18 cellular contexts compared by ENCODE assay signal in genomic region chr9:92614763-92615441, GRCh38. TPM values are rescaled to one million over a fixed set of nuclear protein-coding genes. Genes with fewer than 3 reads are reported as not detected.
A peak's percentile ranks its signal among the peaks of the same experiment; 100 is the strongest.
DNase-seq lines count a peak whose midpoint lies in the region; ATAC-seq and TF ChIP-seq lines count a peak whose summit lies in the region.
"Had no signal": no experiment of that assay in that cellular context is flagged by ENCODE, and none has a peak within 500 bp of the region (broad histone marks: within the 10 kb centered on the region; RNA-seq: fewer than 3 reads in every experiment).

No MANE protein-coding gene starts in this region.

- no peak overlapping the region for H3K9ac ChIP-seq in skeletal muscle tissue (ENCODE audit: low read depth in 1 of 3, low read length in 3 of 3)

- peak; percentile 55 for DNase-seq in AG08396 (ENCODE audit: low spot score)
- no peak for DNase-seq in RWPE1 (ENCODE audit: low spot score)
- DNase-seq in left lung, result peak in 1 of 2 donors; percentile 50
- DNase-seq in mucosa of gallbladder (ENCODE audit: low spot score), result no peak
- DNase-seq in stimulated activated CD4-positive, alpha-beta T cell treated with anti-CD3 and anti-CD28 coated beads, Interleukin-4, amount 100 ng/mL, for 24 hours, result no peak
- DNase-seq in HPDE6-E6E7 (ENCODE audit: extremely low spot score), result no peak
- DNase-seq: activated CD4-positive, alpha-beta T cell treated with anti-CD3 and anti-CD28 coated beads, Interleukin-2, amount 50 U/mL, for 48 hours; GDM1; natural killer cell; NCI-H2029 treated with DMSO at 0.1 percent for 48 hours; NCI-H524 treated with DMSO at 0.1 percent for 48 hours; Peyer's patch; stimulated activated CD4-positive, alpha-beta T cell treated with anti-CD3 and anti-CD28 coated beads, Interleukin-2, amount 100 ng/mL, for 48 hours; stimulated activated CD8-positive, alpha-beta memory T cell treated with anti-CD3 and anti-CD28 coated beads, Interleukin-4, amount 100 ng/mL, for 48 hours had no signal

- POLR2A ChIA-PET in RWPE1 (lab: Yijun Ruan, JAX; ENCODE audit: low non-redundant PET), result no interaction called here

- no peak for TF ChIP-seq CTCF in RWPE1 (conservative IDR thresholded peaks at IDR 0.05; ENCODE audit: low read depth)
- no peak for TF ChIP-seq CTCF in left lung (IDR thresholded peaks at IDR 0.05)

- peaks cover 0 to 95% of the 10 kb centered on the region in 2 donors for H3K36me3 ChIP-seq in left lung
- H3K36me3 ChIP-seq in skeletal muscle tissue (ENCODE audit: control insufficient read depth in 3 of 3, insufficient read depth in 3 of 3, low read length in 3 of 3), result peaks cover 37 to 41% (median 39%) of the 10 kb centered on the region in 3 donors

- no peak overlapping the region for H3K4me3 ChIP-seq in left lung
- H3K4me3 ChIP-seq in skeletal muscle tissue (ENCODE audit: low read length in 3 of 3), result no peak overlapping the region
- H3K4me3 ChIP-seq: Peyer's patch had no signal

- H3K27ac ChIP-seq in RWPE1 (peak overlapping the region; percentile 7; the same call in 1 of the 2 replicates), left lung (peak overlapping the region in 1 of 2 donors; percentile 86), skeletal muscle tissue (ENCODE audit: low read depth, low read length) (peak overlapping the region; percentile 72)

- intact Hi-C loops in left lung (cut with DNase I), result no loop called here

- CTCF ChIA-PET in RWPE1 (lab: Yijun Ruan, JAX), result interaction anchor here (0.6 kb wide), 1 partner anchor 290 kb away, joined by 3 read pairs; the partner anchor contains the start of gene NOL8

- H3K9me3 ChIP-seq in left lung (no peaks in the 10 kb centered on the region), skeletal muscle tissue (ENCODE audit: control insufficient read depth in 3 of 3, low read length in 3 of 3) (no peaks in the 10 kb centered on the region)
- H3K9me3 ChIP-seq: Peyer's patch had no signal

- H3K27me3 ChIP-seq in left lung (no peaks in the 10 kb centered on the region), skeletal muscle tissue (ENCODE audit: control insufficient read depth in 3 of 3, insufficient read depth in 3 of 3, low read length in 3 of 3) (no peaks in the 10 kb centered on the region)
- H3K27me3 ChIP-seq: Peyer's patch had no signal

- H3K4me1 ChIP-seq in left lung (no peaks in the 10 kb centered on the region), skeletal muscle tissue (ENCODE audit: control insufficient read depth in 3 of 3, insufficient read depth in 3 of 3, low read length in 3 of 3) (peaks cover 22 to 49% (median 26%) of the 10 kb centered on the region in 3 donors)

- ATAC-seq in left lung (peak; percentile 39), HG02840 (IDR thresholded peaks at IDR 0.05; ENCODE audit: low FRiP score, unreplicated experiment) (no peak)
- ATAC-seq: esophagus mucosa, HCT116, natural killer cell had no signal

RNA-seq across cellular contexts. Expression of gene IPPK, which starts 55.0 kb away (rescaled TPM):
- 1 to 10 TPM; 6.5 to 8.0 TPM for total RNA-seq in left lung
- total RNA-seq in skeletal muscle tissue, result 6.3 TPM
- 7.3 TPM for total RNA-seq in mucosa of gallbladder
